ENCODE assay signal across 21 cellular contexts in genomic region chr20:50310673-50311051, GRCh38.
A peak's percentile ranks its signal among the peaks of the same experiment; 100 is the strongest.
DNase-seq lines count a peak whose midpoint lies in the region; ATAC-seq and TF ChIP-seq lines count a peak whose summit lies in the region.
"Had no signal": no experiment of that assay in that cellular context is flagged by ENCODE, and none has a peak within 500 bp of the region (broad histone marks: within the 10 kb centered on the region; RNA-seq: fewer than 3 reads in every experiment).

No MANE protein-coding gene starts in this region.

- ATAC-seq in GM18907 (IDR thresholded peaks at IDR 0.05; ENCODE audit: unreplicated experiment), result no peak
- ATAC-seq: pancreas had no signal

- H3K4me3 ChIP-seq in ACC112 (ENCODE audit: low read depth, low read length) (no peak overlapping the region), PC-9 (no peak overlapping the region), smooth muscle cell (no peak overlapping the region)
- H3K4me3 ChIP-seq: pancreas had no signal

- H3K9me2 ChIP-seq in PC-9 (ENCODE audit: insufficient read depth), result no peaks in the 10 kb centered on the region

- 96% methylated on average over 10 of the region's 10 CpGs for WGBS in smooth muscle cell (ENCODE audit: low lambda C conversion rate)

- H3K27me3 ChIP-seq in ACC112 (ENCODE audit: insufficient read depth, low read length) (no peaks in the 10 kb centered on the region), PC-9 (ENCODE audit: insufficient read depth, low read depth) (no peaks in the 10 kb centered on the region), smooth muscle cell (ENCODE audit: low read depth) (no peaks in the 10 kb centered on the region)
- H3K27me3 ChIP-seq: pancreas had no signal

- POLR2A ChIA-PET in PC-9 (lab: Charles Lee; ENCODE audit: unreplicated experiment), result no interaction called here

- H3K27ac ChIP-seq in ACC112 (ENCODE audit: low read depth, low read length) (peak overlapping the region; percentile 12; the same call in 1 of the 2 replicates), PC-9 (peak overlapping the region; percentile 94; the same call in 1 of the 2 replicates), smooth muscle cell (ENCODE audit: low read depth) (peak overlapping the region; percentile 99)
- H3K27ac ChIP-seq: HL-60, KMS-11, VCaP had no signal

- H4K20me1 ChIP-seq in PC-9 (ENCODE audit: insufficient read depth) (no peaks in the 10 kb centered on the region), smooth muscle cell (ENCODE audit: low read depth) (no peaks in the 10 kb centered on the region)

- peaks cover 9 to 15% (median 11%) of the 10 kb centered on the region in 3 donors for H3K27me3 Mint-ChIP-seq in immature natural killer cell (ENCODE audit: low read depth in 3 of 3)

- in situ Hi-C loops in GM13977 (cut with MboI; ENCODE audit: low pct_unique_long_range_greater_than_20kb, low sequenced_read_pairs, unreplicated experiment), result no loop called here

- H3K4me2 ChIP-seq in PC-9 (no peak overlapping the region), smooth muscle cell (no peak overlapping the region)
- H3K4me2 ChIP-seq: KMS-11 had no signal

- no TSS peak for BruUV-seq in PC-9 (replicated peaks; lab: Mats Ljungman, UMichigan)

- peaks cover 19 to 25% of the 10 kb centered on the region in 2 donors for H3K4me1 Mint-ChIP-seq in immature natural killer cell
- H3K4me1 Mint-ChIP-seq: B cell had no signal

- H3K4me3 Mint-ChIP-seq in immature natural killer cell, result peak overlapping the region in 4 of 5 donors; percentile 12 to 67 (median 39)
- H3K4me3 Mint-ChIP-seq: activated CD4-positive, alpha-beta memory T cell treated with anti-CD3 and anti-CD28 coated beads for 36 hours; activated naive CD8-positive, alpha-beta T cell treated with anti-CD3 and anti-CD28 coated beads, Interleukin-2, amount 10 ng/mL, durations not matched to agents 7 days and 5 days; B cell; T-helper 1 cell treated with Interleukin-12 subunit alpha and Interleukin-12 subunit beta and Interleukin-4 antibody, amounts not matched to agents 30 μg/mL and 1 μg/mL, for 36 hours had no signal

- H3K9me3 ChIP-seq in PC-9 (ENCODE audit: insufficient read depth, low read depth) (no peaks in the 10 kb centered on the region), smooth muscle cell (replicated peaks; ENCODE audit: low read depth) (no peaks in the 10 kb centered on the region)
- H3K9me3 ChIP-seq: pancreas had no signal

- H3K27ac Mint-ChIP-seq in immature natural killer cell, result peak overlapping the region in 5 of 6 donors; percentile 13 to 85 (median 77)
- H3K27ac Mint-ChIP-seq: activated CD4-positive, alpha-beta memory T cell treated with anti-CD3 and anti-CD28 coated beads for 36 hours; activated naive CD8-positive, alpha-beta T cell treated with anti-CD3 and anti-CD28 coated beads, Interleukin-2, amount 10 ng/mL, durations not matched to agents 7 days and 5 days; B cell; T-helper 1 cell treated with Interleukin-12 subunit alpha and Interleukin-12 subunit beta and Interleukin-4 antibody, amounts not matched to agents 30 μg/mL and 1 μg/mL, for 36 hours had no signal

- H3F3A ChIP-seq in PC-9 (ENCODE audit: insufficient read depth, low read depth), result peaks cover 86% of the 10 kb centered on the region
- peaks cover 32% of the 10 kb centered on the region for H3F3A ChIP-seq in smooth muscle cell (ENCODE audit: low read depth)

- H3K9ac ChIP-seq in smooth muscle cell (ENCODE audit: low read depth), result no peak overlapping the region
- H3K9ac ChIP-seq: KMS-11 had no signal

- CTCF ChIA-PET in PC-9 (lab: Charles Lee), result no interaction called here

- intact Hi-C loops in PC-9 (cut with micrococcal nuclease; ENCODE audit: unreplicated experiment), result no loop called here

- DNase-seq in PC-9 (no peak), immature natural killer cell (peak; percentile 66 to 68 (median 67)), smooth muscle cell (lab: John Stamatoyannopoulos, UW; ENCODE audit: unreplicated experiment) (no peak), NCI-H2029 treated with DMSO at 0.1 percent for 48 hours (lab: John Stamatoyannopoulos, UW) (no peak), GM13977 (ENCODE audit: low spot score) (no peak)
- DNase-seq in activated effector memory CD4-positive, alpha-beta T cell treated with anti-CD3 and anti-CD28 coated beads, Interleukin-2, amount 50 U/mL, for 16 hours, result no peak
- DNase-seq: activated CD4-positive, alpha-beta memory T cell treated with anti-CD3 and anti-CD28 coated beads for 36 hours; activated naive CD8-positive, alpha-beta T cell treated with anti-CD3 and anti-CD28 coated beads, Interleukin-2, amount 10 ng/mL, durations not matched to agents 7 days and 5 days; erythroblast; HCEC 1CT; NCI-H1092; NCI-H2107; NCI-H524 had no signal

- H3K36me3 Mint-ChIP-seq in immature natural killer cell, result no peaks in the 10 kb centered on the region
- H3K36me3 Mint-ChIP-seq: activated CD4-positive, alpha-beta memory T cell treated with anti-CD3 and anti-CD28 coated beads for 36 hours; activated naive CD8-positive, alpha-beta T cell treated with anti-CD3 and anti-CD28 coated beads, Interleukin-2, amount 10 ng/mL, durations not matched to agents 7 days and 5 days had no signal

- TF ChIP-seq CTCF in PC-9 (conservative IDR thresholded peaks at IDR 0.05) (no peak), smooth muscle cell (IDR thresholded peaks at IDR 0.05; ENCODE audit: borderline replicate concordance, insufficient read depth, poor library complexity, severe bottlenecking) (no peak), GM13977 (IDR thresholded peaks at IDR 0.05; ENCODE audit: extremely low read depth, insufficient read depth, missing control alignments) (no peak)

- H3K4me1 ChIP-seq in ACC112 (ENCODE audit: control insufficient read depth, insufficient read depth, low read length, unreplicated experiment) (peaks cover 45% of the 10 kb centered on the region), PC-9 (replicated peaks; ENCODE audit: insufficient read depth) (peaks cover 98% of the 10 kb centered on the region), smooth muscle cell (ENCODE audit: low read depth) (peaks cover 8% of the 10 kb centered on the region)

- H2AFZ ChIP-seq in ACC112 (ENCODE audit: low read length, unreplicated experiment), result no peak overlapping the region
- no peak overlapping the region for H2AFZ ChIP-seq in PC-9
- H2AFZ ChIP-seq in smooth muscle cell (ENCODE audit: low read depth), result no peak overlapping the region

- H3K9me3 Mint-ChIP-seq in immature natural killer cell, result no peaks in the 10 kb centered on the region
- H3K9me3 Mint-ChIP-seq: activated naive CD8-positive, alpha-beta T cell treated with anti-CD3 and anti-CD28 coated beads, Interleukin-2, amount 10 ng/mL, durations not matched to agents 7 days and 5 days; T-helper 1 cell treated with Interleukin-12 subunit alpha and Interleukin-12 subunit beta and Interleukin-4 antibody, amounts not matched to agents 30 μg/mL and 1 μg/mL, for 36 hours had no signal

- no peaks in the 10 kb centered on the region for H3K36me3 ChIP-seq in ACC112 (ENCODE audit: insufficient read depth, low read length)
- no peaks in the 10 kb centered on the region for H3K36me3 ChIP-seq in PC-9 (ENCODE audit: low read depth)
- H3K36me3 ChIP-seq in smooth muscle cell (ENCODE audit: low read depth), result no peaks in the 10 kb centered on the region
- H3K36me3 ChIP-seq: pancreas had no signal

- H3K79me2 ChIP-seq in ACC112 (ENCODE audit: control insufficient read depth, insufficient read depth, low read length, unreplicated experiment) (no peaks in the 10 kb centered on the region), PC-9 (ENCODE audit: low read depth) (peaks cover 19% of the 10 kb centered on the region), smooth muscle cell (ENCODE audit: low read depth) (no peaks in the 10 kb centered on the region)

Comparison
In these comparisons a context has a peak if more than half of its experiments do, and no peak if none do; other contexts are left out.
1. H3K27ac ChIP-seq: peak in every context shown above with its lines; median percentile 99 in smooth muscle cell; 94 in PC-9; 12 in ACC112.
2. DNase-seq: peak in immature natural killer cell (3 of 3); none in PC-9 (0 of 2), smooth muscle cell (single experiment), NCI-H2029 treated with DMSO at 0.1 percent for 48 hours (single experiment), GM13977 (single experiment) and activated effector memory CD4-positive, alpha-beta T cell treated with anti-CD3 and anti-CD28 coated beads, Interleukin-2, amount 50 U/mL, for 16 hours (single experiment).